Comparison of ENCODE assay signal across 30 cellular contexts in the genomic region with DNA sequence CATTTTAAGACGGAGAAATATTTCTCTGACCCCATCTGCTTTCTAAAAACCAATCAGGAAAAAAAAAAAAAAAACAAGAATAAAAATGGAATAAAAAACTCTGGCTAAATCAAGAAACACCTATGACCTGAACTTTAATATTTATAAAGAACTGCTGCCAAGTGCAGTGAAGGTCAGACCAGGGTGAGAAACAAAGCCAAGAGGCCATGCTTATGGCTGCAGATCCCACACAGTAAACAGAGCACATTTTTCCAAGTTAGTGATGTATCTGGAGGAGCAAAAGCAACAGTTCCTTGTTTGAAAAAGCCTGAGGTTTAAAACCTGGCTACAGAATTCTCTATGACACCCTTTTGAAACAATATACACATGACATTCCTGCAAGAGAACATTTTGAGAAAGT.
"Had no signal": no experiment of that assay in that cellular context is flagged by ENCODE, and none has a peak within 500 bp of the region (broad histone marks: within the 10 kb centered on the region; RNA-seq: fewer than 3 reads in every experiment).

No MANE protein-coding gene starts in this region.

- H3K4me1 ChIP-seq: left lung, prostate gland, sigmoid colon, spleen, tibial nerve, uterus had no signal

- H3K9me3 ChIP-seq: left lung, ovary, prostate gland, sigmoid colon, spleen, tibial nerve, uterus had no signal

- H3K27ac ChIP-seq: left lung, ovary, prostate gland, sigmoid colon, spleen, tibial nerve, uterus had no signal

- FAIRE-seq: keratinocyte had no signal

- DNase-seq: hippocampal formation; kidney glomerular epithelial cell; left cardiac atrium; left lung; mesendoderm; naive B cell; natural killer cell; nephron progenitor cell; ovary; posterior cingulate gyrus; retina; right cardiac atrium; sigmoid colon; small intestine; spleen; stimulated activated CD4-positive, alpha-beta T cell treated with anti-CD3 and anti-CD28 coated beads, Interleukin-1b, Interleukin-23, amount 100 ng/mL, for 48 hours; stimulated activated CD4-positive, alpha-beta T cell treated with anti-CD3 and anti-CD28 coated beads, Interleukin-2, amount 100 ng/mL, for 48 hours; stimulated activated CD4-positive, alpha-beta T cell treated with anti-CD3 and anti-CD28 coated beads, Interleukin-4, amount 100 ng/mL, for 4 hours; stimulated activated CD8-positive, alpha-beta memory T cell treated with anti-CD3 and anti-CD28 coated beads, Interleukin-4, amount 100 ng/mL, for 48 hours; stimulated activated naive CD4-positive, alpha-beta T cell treated with Interleukin-2 at 50 U/mL for 16 hours; stimulated activated naive CD8-positive, alpha-beta T cell treated with anti-CD3 and anti-CD28 coated beads, Interleukin-15, amount 100 ng/mL, for 72 hours; substantia nigra; uterus had no signal

- H3K4me3 ChIP-seq: left lung, lung, ovary, prostate gland, sigmoid colon, spleen, tibial nerve, uterus had no signal

- H3K4me3 Mint-ChIP-seq: mesothelial cell of epicardium; naive B cell; natural killer cell; nephron progenitor cell; stimulated activated memory B cell treated with anti-CD40 and anti-IgM and Interleukin-4, amounts not matched to agents 10 μg/mL and 1 μg/mL and 100 μg/mL, for 72 hours; stimulated activated naive CD8-positive, alpha-beta T cell treated with anti-CD3 and anti-CD28 coated beads, Interleukin-15, amount 100 ng/mL, for 72 hours; type B pancreatic cell had no signal

- H3K4me1 Mint-ChIP-seq: naive B cell; natural killer cell; nephron progenitor cell; stimulated activated memory B cell treated with anti-CD40 and anti-IgM and Interleukin-4, amounts not matched to agents 10 μg/mL and 1 μg/mL and 100 μg/mL, for 72 hours; stimulated activated naive CD8-positive, alpha-beta T cell treated with anti-CD3 and anti-CD28 coated beads, Interleukin-15, amount 100 ng/mL, for 72 hours had no signal

- H3K27ac Mint-ChIP-seq: mesothelial cell of epicardium; naive B cell; natural killer cell; nephron progenitor cell; stimulated activated memory B cell treated with anti-CD40 and anti-IgM and Interleukin-4, amounts not matched to agents 10 μg/mL and 1 μg/mL and 100 μg/mL, for 72 hours; stimulated activated naive CD8-positive, alpha-beta T cell treated with anti-CD3 and anti-CD28 coated beads, Interleukin-15, amount 100 ng/mL, for 72 hours; type B pancreatic cell had no signal

- H3K36me3 ChIP-seq: left lung, ovary, prostate gland, sigmoid colon, spleen, tibial nerve, uterus had no signal

- H3K36me3 Mint-ChIP-seq: mesothelial cell of epicardium; naive B cell; natural killer cell; stimulated activated memory B cell treated with anti-CD40 and anti-IgM and Interleukin-4, amounts not matched to agents 10 μg/mL and 1 μg/mL and 100 μg/mL, for 72 hours; type B pancreatic cell had no signal

- H3K9me3 Mint-ChIP-seq: mesothelial cell of epicardium; naive B cell; natural killer cell; nephron progenitor cell; stimulated activated memory B cell treated with anti-CD40 and anti-IgM and Interleukin-4, amounts not matched to agents 10 μg/mL and 1 μg/mL and 100 μg/mL, for 72 hours; stimulated activated naive CD8-positive, alpha-beta T cell treated with anti-CD3 and anti-CD28 coated beads, Interleukin-15, amount 100 ng/mL, for 72 hours; type B pancreatic cell had no signal

- H3K27me3 ChIP-seq: left lung, ovary, sigmoid colon, spleen, tibial nerve, uterus had no signal

- ATAC-seq: left cardiac atrium; left lung; natural killer cell; right cardiac atrium; stimulated activated memory B cell treated with anti-CD40 and anti-IgM and Interleukin-4, amounts not matched to agents 10 μg/mL and 1 μg/mL and 100 μg/mL, for 72 hours; stimulated activated naive CD8-positive, alpha-beta T cell treated with anti-CD3 and anti-CD28 coated beads, Interleukin-15, amount 100 ng/mL, for 72 hours had no signal

- H3K27me3 Mint-ChIP-seq: naive B cell, type B pancreatic cell had no signal
